Comparison of ENCODE assay signal across 1 cellular context in the genomic region with DNA sequence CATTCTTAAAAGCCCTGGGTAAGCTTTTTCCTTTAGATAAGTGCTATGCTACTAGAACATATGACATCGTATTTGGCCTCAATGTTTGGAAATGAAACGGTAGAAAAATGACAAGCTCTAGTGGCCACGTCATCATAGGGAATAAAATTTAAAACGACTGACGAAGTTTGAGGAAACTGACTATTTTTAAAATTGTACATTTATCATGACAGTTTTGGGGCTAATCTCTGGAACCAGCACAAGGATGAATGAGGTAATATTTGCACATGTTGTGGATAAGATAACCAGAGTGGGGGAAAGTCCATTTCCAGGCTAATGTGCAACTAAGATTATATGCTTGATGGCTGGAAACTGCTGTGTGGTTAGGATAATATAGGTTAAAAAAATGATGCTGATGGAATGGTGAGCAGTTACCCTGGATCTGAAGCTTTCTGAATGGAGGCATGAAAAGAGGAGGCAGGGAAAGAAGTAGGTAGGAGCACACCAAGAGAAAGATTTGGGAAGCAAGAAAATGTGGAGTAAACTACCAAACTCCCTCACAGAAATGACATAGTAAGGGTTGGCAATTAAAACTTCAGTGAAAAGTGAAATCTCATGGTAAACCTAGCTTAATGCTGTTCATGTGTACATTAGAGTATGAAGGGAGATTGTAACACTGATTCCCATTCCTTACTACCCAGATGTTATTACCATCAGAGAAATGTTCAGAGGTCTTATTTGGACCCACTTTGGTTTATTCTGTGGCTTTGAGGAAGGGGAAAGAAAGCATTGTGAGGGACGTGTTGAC.
TF ChIP-seq lines count a peak whose summit lies in the region.

No MANE protein-coding gene starts in this region.

TF ChIP-seq in HepG2, 621 proteins besides CTCF, POLR2A, EP300 and RAD21 (continued from another document and continues in another):
- TF ChIP-seq, protein P1, sequence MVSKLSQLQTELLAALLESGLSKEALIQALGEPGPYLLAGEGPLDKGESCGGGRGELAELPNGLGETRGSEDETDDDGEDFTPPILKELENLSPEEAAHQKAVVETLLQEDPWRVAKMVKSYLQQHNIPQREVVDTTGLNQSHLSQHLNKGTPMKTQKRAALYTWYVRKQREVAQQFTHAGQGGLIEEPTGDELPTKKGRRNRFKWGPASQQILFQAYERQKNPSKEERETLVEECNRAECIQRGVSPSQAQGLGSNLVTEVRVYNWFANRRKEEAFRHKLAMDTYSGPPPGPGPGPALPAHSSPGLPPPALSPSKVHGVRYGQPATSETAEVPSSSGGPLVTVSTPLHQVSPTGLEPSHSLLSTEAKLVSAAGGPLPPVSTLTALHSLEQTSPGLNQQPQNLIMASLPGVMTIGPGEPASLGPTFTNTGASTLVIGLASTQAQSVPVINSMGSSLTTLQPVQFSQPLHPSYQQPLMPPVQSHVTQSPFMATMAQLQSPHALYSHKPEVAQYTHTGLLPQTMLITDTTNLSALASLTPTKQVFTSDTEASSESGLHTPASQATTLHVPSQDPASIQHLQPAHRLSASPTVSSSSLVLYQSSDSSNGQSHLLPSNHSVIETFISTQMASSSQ (IDR thresholded peaks at IDR 0.05; ENCODE audit: low read depth), result peak; percentile 70
- TF ChIP-seq, protein P1 (CRISPR knock-in tag; IDR thresholded peaks at IDR 0.05; ENCODE audit: borderline replicate concordance), result peak; percentile 89; the same call in 1 of the 2 replicates
- TF ChIP-seq ASH2L (IDR thresholded peaks at IDR 0.05; ENCODE audit: insufficient read length, low read depth, low read length) (peak; percentile 37), GFI1 (CRISPR knock-in tag; IDR thresholded peaks at IDR 0.05; ENCODE audit: borderline replicate concordance) (0 out of 2 replicates have a peak, but pooled peaks have one; percentile 39), AHR (CRISPR knock-in tag; IDR thresholded peaks at IDR 0.05) (no peak), MAFF (IDR thresholded peaks at IDR 0.05; ENCODE audit: low read depth, low read length) (peak; percentile 24; the same call in 1 of the 2 replicates), AHDC1 (CRISPR knock-in tag; IDR thresholded peaks at IDR 0.05; ENCODE audit: borderline replicate concordance) (peak; percentile 95), LCORL (IDR thresholded peaks at IDR 0.05) (no peak), LCORL (CRISPR knock-in tag; IDR thresholded peaks at IDR 0.05) (peak; percentile 58), CREM (IDR thresholded peaks at IDR 0.05) (peak; percentile 64), CREM (CRISPR knock-in tag; IDR thresholded peaks at IDR 0.05) (no peak), ZNF263 (CRISPR knock-in tag; IDR thresholded peaks at IDR 0.05) (no peak), PHB2 (IDR thresholded peaks at IDR 0.05; ENCODE audit: partially characterized antibody) (no peak), ELF3 (CRISPR knock-in tag; IDR thresholded peaks at IDR 0.05) (peak; percentile 46; the same call in 1 of the 2 replicates), HMG20A (CRISPR knock-in tag; IDR thresholded peaks at IDR 0.05; ENCODE audit: borderline replicate concordance) (peak; percentile 42; the same call in 1 of the 2 replicates), KDM6A (CRISPR knock-in tag; IDR thresholded peaks at IDR 0.05; ENCODE audit: low read depth) (peak; percentile 80), PITX1 (CRISPR knock-in tag; IDR thresholded peaks at IDR 0.05) (0 out of 2 replicates have a peak, but pooled peaks have one; percentile 38), REPIN1 (CRISPR knock-in tag; IDR thresholded peaks at IDR 0.05; ENCODE audit: borderline replicate concordance, low read depth) (peak; percentile 24; the same call in 1 of the 2 replicates), RXRB (CRISPR knock-in tag; IDR thresholded peaks at IDR 0.05; ENCODE audit: borderline replicate concordance) (peak; percentile 39; the same call in 1 of the 2 replicates), ZBTB21 (CRISPR knock-in tag; IDR thresholded peaks at IDR 0.05) (peak; percentile 67; the same call in 1 of the 2 replicates), FOSL2 (CRISPR knock-in tag; IDR thresholded peaks at IDR 0.05) (no peak), MEIS1 (CRISPR knock-in tag; IDR thresholded peaks at IDR 0.05; ENCODE audit: borderline replicate concordance) (peak; percentile 69; the same call in 1 of the 2 replicates), ZNF552 (CRISPR knock-in tag; IDR thresholded peaks at IDR 0.05; ENCODE audit: borderline replicate concordance) (no peak), MIXL1 (CRISPR knock-in tag; IDR thresholded peaks at IDR 0.05) (peak; percentile 51; the same call in 1 of the 2 replicates), ZNF562 (CRISPR knock-in tag; IDR thresholded peaks at IDR 0.05; ENCODE audit: borderline replicate concordance) (no peak), CREB1 (IDR thresholded peaks at IDR 0.05) (peak; percentile 85), CREB1 (CRISPR knock-in tag; IDR thresholded peaks at IDR 0.05) (peak; percentile 66), HNRNPH1 (optimal IDR thresholded peaks at IDR 0.05; ENCODE audit: low read depth, low read length) (no peak), ATF7 (IDR thresholded peaks at IDR 0.05) (peak; percentile 61), ATF7 (CRISPR knock-in tag; IDR thresholded peaks at IDR 0.05) (peak; percentile 36; the same call in 1 of the 2 replicates), ZNF878 (CRISPR knock-in tag; IDR thresholded peaks at IDR 0.05) (no peak; the same call in 1 of the 2 replicates), ZNF329 (CRISPR knock-in tag; IDR thresholded peaks at IDR 0.05; ENCODE audit: low read depth) (no peak), NFYB (CRISPR knock-in tag; IDR thresholded peaks at IDR 0.05) (no peak), ZBTB3 (CRISPR knock-in tag; IDR thresholded peaks at IDR 0.05; ENCODE audit: borderline replicate concordance, low read depth) (no peak), NFIC (IDR thresholded peaks at IDR 0.05; ENCODE audit: low read length) (peak; percentile 80), ZBTB43 (CRISPR knock-in tag; conservative IDR thresholded peaks at IDR 0.05) (peak; percentile 68; the same call in 1 of the 2 replicates)
- TF ChIP-seq, protein P2, sequence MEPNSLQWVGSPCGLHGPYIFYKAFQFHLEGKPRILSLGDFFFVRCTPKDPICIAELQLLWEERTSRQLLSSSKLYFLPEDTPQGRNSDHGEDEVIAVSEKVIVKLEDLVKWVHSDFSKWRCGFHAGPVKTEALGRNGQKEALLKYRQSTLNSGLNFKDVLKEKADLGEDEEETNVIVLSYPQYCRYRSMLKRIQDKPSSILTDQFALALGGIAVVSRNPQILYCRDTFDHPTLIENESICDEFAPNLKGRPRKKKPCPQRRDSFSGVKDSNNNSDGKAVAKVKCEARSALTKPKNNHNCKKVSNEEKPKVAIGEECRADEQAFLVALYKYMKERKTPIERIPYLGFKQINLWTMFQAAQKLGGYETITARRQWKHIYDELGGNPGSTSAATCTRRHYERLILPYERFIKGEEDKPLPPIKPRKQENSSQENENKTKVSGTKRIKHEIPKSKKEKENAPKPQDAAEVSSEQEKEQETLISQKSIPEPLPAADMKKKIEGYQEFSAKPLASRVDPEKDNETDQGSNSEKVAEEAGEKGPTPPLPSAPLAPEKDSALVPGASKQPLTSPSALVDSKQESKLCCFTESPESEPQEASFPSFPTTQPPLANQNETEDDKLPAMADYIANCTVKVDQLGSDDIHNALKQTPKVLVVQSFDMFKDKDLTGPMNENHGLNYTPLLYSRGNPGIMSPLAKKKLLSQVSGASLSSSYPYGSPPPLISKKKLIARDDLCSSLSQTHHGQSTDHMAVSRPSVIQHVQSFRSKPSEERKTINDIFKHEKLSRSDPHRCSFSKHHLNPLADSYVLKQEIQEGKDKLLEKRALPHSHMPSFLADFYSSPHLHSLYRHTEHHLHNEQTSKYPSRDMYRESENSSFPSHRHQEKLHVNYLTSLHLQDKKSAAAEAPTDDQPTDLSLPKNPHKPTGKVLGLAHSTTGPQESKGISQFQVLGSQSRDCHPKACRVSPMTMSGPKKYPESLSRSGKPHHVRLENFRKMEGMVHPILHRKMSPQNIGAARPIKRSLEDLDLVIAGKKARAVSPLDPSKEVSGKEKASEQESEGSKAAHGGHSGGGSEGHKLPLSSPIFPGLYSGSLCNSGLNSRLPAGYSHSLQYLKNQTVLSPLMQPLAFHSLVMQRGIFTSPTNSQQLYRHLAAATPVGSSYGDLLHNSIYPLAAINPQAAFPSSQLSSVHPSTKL (CRISPR knock-in tag; IDR thresholded peaks at IDR 0.05), result peak; percentile 78
- TF ChIP-seq, protein P3, sequence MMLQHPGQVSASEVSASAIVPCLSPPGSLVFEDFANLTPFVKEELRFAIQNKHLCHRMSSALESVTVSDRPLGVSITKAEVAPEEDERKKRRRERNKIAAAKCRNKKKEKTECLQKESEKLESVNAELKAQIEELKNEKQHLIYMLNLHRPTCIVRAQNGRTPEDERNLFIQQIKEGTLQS (CRISPR knock-in tag; IDR thresholded peaks at IDR 0.05), result peak; percentile 19; the same call in 1 of the 2 replicates
- TF ChIP-seq, protein P4, sequence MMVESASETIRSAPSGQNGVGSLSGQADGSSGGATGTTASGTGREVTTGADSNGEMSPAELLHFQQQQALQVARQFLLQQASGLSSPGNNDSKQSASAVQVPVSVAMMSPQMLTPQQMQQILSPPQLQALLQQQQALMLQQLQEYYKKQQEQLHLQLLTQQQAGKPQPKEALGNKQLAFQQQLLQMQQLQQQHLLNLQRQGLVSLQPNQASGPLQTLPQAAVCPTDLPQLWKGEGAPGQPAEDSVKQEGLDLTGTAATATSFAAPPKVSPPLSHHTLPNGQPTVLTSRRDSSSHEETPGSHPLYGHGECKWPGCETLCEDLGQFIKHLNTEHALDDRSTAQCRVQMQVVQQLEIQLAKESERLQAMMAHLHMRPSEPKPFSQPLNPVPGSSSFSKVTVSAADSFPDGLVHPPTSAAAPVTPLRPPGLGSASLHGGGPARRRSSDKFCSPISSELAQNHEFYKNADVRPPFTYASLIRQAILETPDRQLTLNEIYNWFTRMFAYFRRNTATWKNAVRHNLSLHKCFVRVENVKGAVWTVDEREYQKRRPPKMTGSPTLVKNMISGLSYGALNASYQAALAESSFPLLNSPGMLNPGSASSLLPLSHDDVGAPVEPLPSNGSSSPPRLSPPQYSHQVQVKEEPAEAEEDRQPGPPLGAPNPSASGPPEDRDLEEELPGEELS (CRISPR knock-in tag; IDR thresholded peaks at IDR 0.05), result peak; percentile 67
- TF ChIP-seq, protein P5, sequence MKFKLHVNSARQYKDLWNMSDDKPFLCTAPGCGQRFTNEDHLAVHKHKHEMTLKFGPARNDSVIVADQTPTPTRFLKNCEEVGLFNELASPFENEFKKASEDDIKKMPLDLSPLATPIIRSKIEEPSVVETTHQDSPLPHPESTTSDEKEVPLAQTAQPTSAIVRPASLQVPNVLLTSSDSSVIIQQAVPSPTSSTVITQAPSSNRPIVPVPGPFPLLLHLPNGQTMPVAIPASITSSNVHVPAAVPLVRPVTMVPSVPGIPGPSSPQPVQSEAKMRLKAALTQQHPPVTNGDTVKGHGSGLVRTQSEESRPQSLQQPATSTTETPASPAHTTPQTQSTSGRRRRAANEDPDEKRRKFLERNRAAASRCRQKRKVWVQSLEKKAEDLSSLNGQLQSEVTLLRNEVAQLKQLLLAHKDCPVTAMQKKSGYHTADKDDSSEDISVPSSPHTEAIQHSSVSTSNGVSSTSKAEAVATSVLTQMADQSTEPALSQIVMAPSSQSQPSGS (CRISPR knock-in tag; IDR thresholded peaks at IDR 0.05), result peak; percentile 93
